ENCODE assay signal across 8 cellular contexts in genomic region chrX:12791253-12792228, GRCh38. TPM values are rescaled to one million over a fixed set of nuclear protein-coding genes. Genes with fewer than 3 reads are reported as not detected.
DNase-seq lines count a peak whose midpoint lies in the region; ATAC-seq lines count a peak whose summit lies in the region.

Gene PRPS2, plus strand, starts transcription at chrX:12791412. Its CDS starts 86 bp downstream, at chrX:12791498.

- 0 to 23% (median 0%) methylated on average over 28 to 101 of the region's 113 CpGs for WGBS in adipose tissue, 3 donors
- WGBS in right cardiac atrium, result under 1% methylated on average over 99 of the region's 113 CpGs

- H3K4me3 ChIP-seq in right cardiac atrium (ENCODE audit: low read length), result peak within 1 kb of the TSS; percentile 76

- peak; percentile 67 for ATAC-seq in GM21619 (IDR thresholded peaks at IDR 0.05; ENCODE audit: unreplicated experiment)
- peak; percentile 92 to 94 for ATAC-seq in right cardiac atrium

- H3K4me1 ChIP-seq in right cardiac atrium (ENCODE audit: control insufficient read depth, insufficient read depth, low read length), result peaks cover 3% of the 10 kb centered on the region

- intact Hi-C loops in right cardiac atrium (cut with DNase I), result no loop called here

- H3K27ac ChIP-seq in adipose tissue (ENCODE audit: low read depth, low read length) (no peak within 1 kb of the TSS), right cardiac atrium (ENCODE audit: low read length) (no peak within 1 kb of the TSS)

- H3K9me3 ChIP-seq in right cardiac atrium (ENCODE audit: control insufficient read depth, low read length), result no peaks in the 10 kb centered on the region

- DNase-seq in DMS114 treated with DMSO at 0.1 percent for 48 hours (lab: John Stamatoyannopoulos, UW; ENCODE audit: unreplicated experiment) (peak; percentile 35), LHCN-M2 (ENCODE audit: low read depth) (peak; percentile 27), T-helper 1 cell (peak; percentile 42 to 74 (median 62)), right cardiac atrium (peak; percentile 73 to 86 (median 84)), retina (peak; percentile 72), OCI-M2 (lab: John Stamatoyannopoulos, UW; ENCODE audit: unreplicated experiment) (no peak)

- H3K27me3 ChIP-seq in right cardiac atrium (ENCODE audit: control insufficient read depth, insufficient read depth), result no peaks in the 10 kb centered on the region

RNA-seq across cellular contexts. Expression of gene PRPS2, which starts in this region (rescaled TPM):
- total RNA-seq in LHCN-M2 (2014; rRNA removed) (39.6 and 44.4 TPM in 2 replicates), right cardiac atrium (1 to 10 TPM; 4.7 to 5.5 (median 5.5) TPM)
- 20.9 TPM for polyA plus RNA-seq in LHCN-M2 (2012)
- polyA plus RNA-seq in adipose tissue (10 to 100 TPM; 15.3 to 31.1 (median 17.8) TPM), right cardiac atrium (3.6 TPM)
